35 cellular contexts compared by ENCODE assay signal in the genomic region with DNA sequence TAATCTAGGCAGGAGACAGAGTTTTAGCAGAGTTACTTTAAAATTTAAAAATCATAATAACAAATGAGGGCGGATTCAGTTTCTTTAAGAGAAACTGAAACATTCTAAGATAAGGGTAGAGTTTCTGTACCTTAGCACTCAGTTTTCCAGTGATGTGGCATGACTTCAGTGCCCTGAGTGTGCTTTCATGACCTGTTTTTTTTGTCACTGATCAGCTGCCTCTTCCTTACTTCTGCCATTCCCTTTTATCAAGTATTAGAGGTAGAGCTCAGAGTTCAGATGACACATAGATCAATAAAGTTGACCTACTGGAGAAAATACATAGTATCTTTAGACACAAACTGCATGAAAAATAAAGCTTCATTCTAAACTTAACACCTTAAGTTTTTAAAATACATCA.
"Had no signal": no experiment of that assay in that cellular context is flagged by ENCODE, and none has a peak within 500 bp of the region (broad histone marks: within the 10 kb centered on the region; RNA-seq: fewer than 3 reads in every experiment).

No MANE protein-coding gene starts in this region.

- DNase-seq: activated CD4-positive, alpha-beta T cell treated with anti-CD3 and anti-CD28 coated beads, Interleukin-2, amount 10 ng/mL, durations not matched to agents 24 days and 14 days; activated CD4-positive, alpha-beta T cell treated with anti-CD3 and anti-CD28 coated beads, Interleukin-2, amount 50 U/mL, for 4 hours; activated CD4-positive, CD25-positive, alpha-beta regulatory T cell; activated CD8-positive, alpha-beta T cell treated with anti-CD3 and anti-CD28 coated beads for 36 hours; activated gamma-delta T cell treated with Interleukin-2 at 50 U/mL for 16 hours; activated naive CD4-positive, alpha-beta T cell treated with anti-CD3 and anti-CD28 coated beads for 36 hours; activated T-cell treated with anti-CD3 and anti-CD28 coated beads, Interleukin-2, amount 50 U/mL, for 1 hour; activated T-cell treated with anti-CD3 and anti-CD28 coated beads, Interleukin-2, amount 50 U/mL, for 72 hours; amniotic stem cell; aorta; brain microvascular endothelial cell; NCI-H1048; NCI-H1105 treated with DMSO at 0.1 percent for 48 hours; NCI-H1436; NCI-H1694; NCI-H1930; NCI-H2081 treated with DMSO at 0.1 percent for 48 hours; NCI-H226; NCI-H446 treated with DMSO at 0.1 percent for 48 hours; NCI-H524; NCI-H69; NK-92 treated with Interleukin-12 subunit alpha and Interleukin-12 subunit beta, amount 100 ng/mL, for 24 hours; PC-3; SIG-M5; T-cell; T-helper 17 cell; T1000; WERI-Rb-1 had no signal

- H3K4me3 Mint-ChIP-seq: activated CD4-positive, alpha-beta T cell treated with anti-CD3 and anti-CD28 coated beads, Interleukin-2, amount 10 ng/mL, durations not matched to agents 24 days and 14 days; activated CD8-positive, alpha-beta T cell treated with anti-CD3 and anti-CD28 coated beads for 36 hours; activated naive CD4-positive, alpha-beta T cell treated with anti-CD3 and anti-CD28 coated beads for 36 hours; activated T-cell treated with anti-CD3 and anti-CD28 coated beads, Interleukin-2, amount 50 U/mL, for 72 hours; central memory CD8-positive, alpha-beta T cell; T-cell; T-helper 17 cell had no signal

- H3K9me3 Mint-ChIP-seq: activated CD4-positive, alpha-beta T cell treated with anti-CD3 and anti-CD28 coated beads, Interleukin-2, amount 10 ng/mL, durations not matched to agents 24 days and 14 days; activated naive CD4-positive, alpha-beta T cell treated with anti-CD3 and anti-CD28 coated beads for 36 hours; activated naive CD4-positive, alpha-beta T cell treated with anti-CD3 and anti-CD28 coated beads, Interleukin-2, amount 50 U/mL, for 72 hours; activated T-cell treated with anti-CD3 and anti-CD28 coated beads, Interleukin-2, amount 50 U/mL, for 72 hours; central memory CD8-positive, alpha-beta T cell had no signal

- H3K4me3 ChIP-seq: cardiac muscle cell had no signal

- FAIRE-seq: RCC 7860 had no signal

- H3K27ac Mint-ChIP-seq: activated CD4-positive, alpha-beta T cell treated with anti-CD3 and anti-CD28 coated beads, Interleukin-2, amount 10 ng/mL, durations not matched to agents 24 days and 14 days; activated CD8-positive, alpha-beta T cell treated with anti-CD3 and anti-CD28 coated beads for 36 hours; activated naive CD4-positive, alpha-beta T cell treated with anti-CD3 and anti-CD28 coated beads for 36 hours; T-helper 17 cell had no signal

- H3K27me3 ChIP-seq: brain microvascular endothelial cell, cardiac muscle cell had no signal

- H3K27me3 Mint-ChIP-seq: activated CD4-positive, alpha-beta T cell treated with anti-CD3 and anti-CD28 coated beads, Interleukin-2, amount 10 ng/mL, durations not matched to agents 24 days and 14 days; activated CD8-positive, alpha-beta T cell treated with anti-CD3 and anti-CD28 coated beads for 36 hours; central memory CD8-positive, alpha-beta T cell; T-cell; T-helper 17 cell had no signal

- H3K4me1 Mint-ChIP-seq: central memory CD8-positive, alpha-beta T cell had no signal

- ATAC-seq: activated CD8-positive, alpha-beta T cell treated with anti-CD3 and anti-CD28 coated beads for 36 hours; activated naive CD4-positive, alpha-beta T cell treated with anti-CD3 and anti-CD28 coated beads, Interleukin-2, amount 50 U/mL, for 72 hours; activated T-cell treated with anti-CD3 and anti-CD28 coated beads, Interleukin-2, amount 50 U/mL, for 72 hours; PC-3; Right ventricle myocardium inferior; SK-N-SH treated with all-trans-retinoic acid at 6 μM for 48 hours; T-cell; T-helper 17 cell had no signal

- H3K27ac ChIP-seq: brain microvascular endothelial cell, cardiac muscle cell, RWPE1, WERI-Rb-1 had no signal
